In genomic region chr9:5563417-5563815, GRCh38 we compare ENCODE assay signal across 18 cellular contexts. TPM values are rescaled to one million over a fixed set of nuclear protein-coding genes. Genes with fewer than 3 reads are reported as not detected.
DNase-seq lines count a peak whose midpoint lies in the region; ATAC-seq and TF ChIP-seq lines count a peak whose summit lies in the region.
"Had no signal": no experiment of that assay in that cellular context is flagged by ENCODE, and none has a peak within 500 bp of the region (broad histone marks: within the 10 kb centered on the region; RNA-seq: fewer than 3 reads in every experiment).

No MANE protein-coding gene starts in this region.

- ATAC-seq in activated T-cell treated with anti-CD3 and anti-CD28 coated beads, Interleukin-2, amount 50 U/mL, for 4 hours, result no peak
- ATAC-seq in T-helper 17 cell, result no peak
- no peak for ATAC-seq in stimulated activated effector memory CD8-positive, alpha-beta T cell treated with anti-CD3 and anti-CD28 coated beads, Interleukin-12 subunit alpha, Interleukin-12 subunit beta, amount 100 ng/mL, for 72 hours
- ATAC-seq in right lobe of liver, result no peak
- ATAC-seq in GM19324 (IDR thresholded peaks at IDR 0.05; ENCODE audit: low FRiP score, unreplicated experiment), result no peak

- H3K36me3 ChIP-seq in esophagus squamous epithelium (no peaks in the 10 kb centered on the region), right lobe of liver (no peaks in the 10 kb centered on the region)
- H3K36me3 ChIP-seq: breast epithelium, heart right ventricle had no signal

- 26 to 41% methylated on average over 2 of the region's 2 CpGs for WGBS in esophagus squamous epithelium, 2 donors
- 69% methylated on average over 2 of the region's 2 CpGs for WGBS in right lobe of liver (ENCODE audit: insufficient coverage, low coverage, low lambda C conversion rate, missing lambda C conversion rate)

- no peaks in the 10 kb centered on the region for H3K27me3 Mint-ChIP-seq in activated T-cell treated with anti-CD3 and anti-CD28 coated beads, Interleukin-2, amount 50 U/mL, for 24 hours
- H3K27me3 Mint-ChIP-seq in activated T-cell treated with anti-CD3 and anti-CD28 coated beads, Interleukin-2, amount 50 U/mL, for 4 hours (ENCODE audit: low read depth), result no peaks in the 10 kb centered on the region
- no peaks in the 10 kb centered on the region for H3K27me3 Mint-ChIP-seq in T-helper 17 cell
- H3K27me3 Mint-ChIP-seq: stimulated activated naive CD8-positive, alpha-beta T cell treated with anti-CD3 and anti-CD28 coated beads, Interleukin-15, amount 100 ng/mL, for 72 hours had no signal

- H3K4me1 ChIP-seq in esophagus squamous epithelium, result peaks cover 14 to 75% (median 17%) of the 10 kb centered on the region in 3 donors
- no peaks in the 10 kb centered on the region for H3K4me1 ChIP-seq in right lobe of liver
- H3K4me1 ChIP-seq: breast epithelium had no signal

- DNase-seq in activated T-cell treated with anti-CD3 and anti-CD28 coated beads, Interleukin-2, amount 50 U/mL, for 24 hours, result no peak
- no peak for DNase-seq in activated T-cell treated with anti-CD3 and anti-CD28 coated beads, Interleukin-2, amount 50 U/mL, for 4 hours
- DNase-seq in T-helper 17 cell (no peak), esophagus squamous epithelium (lab: John Stamatoyannopoulos, UW) (no peak), H4 (ENCODE audit: low spot score) (no peak), right lobe of liver (no peak)
- DNase-seq in stimulated activated effector memory CD8-positive, alpha-beta T cell treated with anti-CD3 and anti-CD28 coated beads, Interleukin-12 subunit alpha, Interleukin-12 subunit beta, amount 100 ng/mL, for 72 hours (ENCODE audit: low spot score in 2 of 2), result no peak
- DNase-seq: activated CD4-positive, CD25-positive, alpha-beta regulatory T cell treated with anti-CD3 and anti-CD28 coated beads, Interleukin-2, amount 50 U/mL, for 72 hours; activated naive CD4-positive, alpha-beta T cell treated with anti-CD3 and anti-CD28 coated beads for 36 hours; C1 segment of cervical spinal cord; heart right ventricle; NCI-H1417 treated with DMSO at 0.1 percent for 48 hours; retina; stimulated activated naive CD8-positive, alpha-beta T cell treated with anti-CD3 and anti-CD28 coated beads, Interleukin-15, amount 100 ng/mL, for 72 hours; T-helper 9 cell had no signal

- no peak overlapping the region for H3K4me3 ChIP-seq in esophagus squamous epithelium
- no peak overlapping the region for H3K4me3 ChIP-seq in right lobe of liver
- H3K4me3 ChIP-seq: breast epithelium, heart right ventricle had no signal

- H3K27ac ChIP-seq in esophagus squamous epithelium, result peak overlapping the region; percentile 49 to 72 (median 68)
- H3K27ac ChIP-seq in right lobe of liver, result no peak overlapping the region

- H3K4me1 Mint-ChIP-seq in activated T-cell treated with anti-CD3 and anti-CD28 coated beads, Interleukin-2, amount 50 U/mL, for 24 hours (ENCODE audit: low read depth), result peaks cover 44% of the 10 kb centered on the region
- peaks cover 36% of the 10 kb centered on the region for H3K4me1 Mint-ChIP-seq in activated T-cell treated with anti-CD3 and anti-CD28 coated beads, Interleukin-2, amount 50 U/mL, for 4 hours (ENCODE audit: low read depth)
- H3K4me1 Mint-ChIP-seq in T-helper 17 cell, result peaks cover 22% of the 10 kb centered on the region
- H3K4me1 Mint-ChIP-seq in stimulated activated effector memory CD8-positive, alpha-beta T cell treated with anti-CD3 and anti-CD28 coated beads, Interleukin-12 subunit alpha, Interleukin-12 subunit beta, amount 100 ng/mL, for 72 hours, result peaks cover 27% of the 10 kb centered on the region

- H3K36me3 Mint-ChIP-seq in activated T-cell treated with anti-CD3 and anti-CD28 coated beads, Interleukin-2, amount 50 U/mL, for 24 hours (ENCODE audit: low read depth), result no peaks in the 10 kb centered on the region
- H3K36me3 Mint-ChIP-seq in activated T-cell treated with anti-CD3 and anti-CD28 coated beads, Interleukin-2, amount 50 U/mL, for 4 hours (ENCODE audit: insufficient read depth), result peaks cover 2% of the 10 kb centered on the region
- no peaks in the 10 kb centered on the region for H3K36me3 Mint-ChIP-seq in T-helper 17 cell (ENCODE audit: low read depth)
- H3K36me3 Mint-ChIP-seq in stimulated activated effector memory CD8-positive, alpha-beta T cell treated with anti-CD3 and anti-CD28 coated beads, Interleukin-12 subunit alpha, Interleukin-12 subunit beta, amount 100 ng/mL, for 72 hours, result no peaks in the 10 kb centered on the region

- TF ChIP-seq CTCF in esophagus squamous epithelium (IDR thresholded peaks at IDR 0.05), result no peak
- TF ChIP-seq CTCF in right lobe of liver (IDR thresholded peaks at IDR 0.05), result no peak

- TF ChIP-seq POLR2A in esophagus squamous epithelium (IDR thresholded peaks at IDR 0.05) (no peak), right lobe of liver (IDR thresholded peaks at IDR 0.05) (no peak)

- no peaks in the 10 kb centered on the region for H3K9me3 ChIP-seq in T-helper 17 cell (ENCODE audit: control insufficient read depth, low read length, poor library complexity, severe bottlenecking)
- H3K9me3 ChIP-seq in esophagus squamous epithelium, result no peaks in the 10 kb centered on the region
- H3K9me3 ChIP-seq in right lobe of liver, result no peaks in the 10 kb centered on the region
- H3K9me3 ChIP-seq: breast epithelium had no signal

- no peak overlapping the region for H3K4me3 Mint-ChIP-seq in activated T-cell treated with anti-CD3 and anti-CD28 coated beads, Interleukin-2, amount 50 U/mL, for 24 hours
- H3K4me3 Mint-ChIP-seq in activated T-cell treated with anti-CD3 and anti-CD28 coated beads, Interleukin-2, amount 50 U/mL, for 4 hours, result no peak overlapping the region
- no peak overlapping the region for H3K4me3 Mint-ChIP-seq in T-helper 17 cell
- no peak overlapping the region for H3K4me3 Mint-ChIP-seq in stimulated activated effector memory CD8-positive, alpha-beta T cell treated with anti-CD3 and anti-CD28 coated beads, Interleukin-12 subunit alpha, Interleukin-12 subunit beta, amount 100 ng/mL, for 72 hours
- H3K4me3 Mint-ChIP-seq: activated naive CD4-positive, alpha-beta T cell treated with anti-CD3 and anti-CD28 coated beads for 36 hours had no signal

- intact Hi-C loops in esophagus squamous epithelium (cut with DNase I), result no loop called here
- intact Hi-C loops in right lobe of liver (cut with DNase I), result no loop called here

- H3K27me3 ChIP-seq in esophagus squamous epithelium, result no peaks in the 10 kb centered on the region
- H3K27me3 ChIP-seq in right lobe of liver, result no peaks in the 10 kb centered on the region
- H3K27me3 ChIP-seq: breast epithelium, heart right ventricle had no signal

- peak overlapping the region; percentile 20 for H3K27ac Mint-ChIP-seq in activated T-cell treated with anti-CD3 and anti-CD28 coated beads, Interleukin-2, amount 50 U/mL, for 24 hours
- H3K27ac Mint-ChIP-seq in T-helper 17 cell, result peak overlapping the region; percentile 64
- H3K27ac Mint-ChIP-seq in stimulated activated effector memory CD8-positive, alpha-beta T cell treated with anti-CD3 and anti-CD28 coated beads, Interleukin-12 subunit alpha, Interleukin-12 subunit beta, amount 100 ng/mL, for 72 hours, result peak overlapping the region; percentile 18
- H3K27ac Mint-ChIP-seq: activated naive CD4-positive, alpha-beta T cell treated with anti-CD3 and anti-CD28 coated beads for 36 hours had no signal

- H3K9me3 Mint-ChIP-seq in activated T-cell treated with anti-CD3 and anti-CD28 coated beads, Interleukin-2, amount 50 U/mL, for 24 hours, result peaks cover 5% of the 10 kb centered on the region
- H3K9me3 Mint-ChIP-seq in activated T-cell treated with anti-CD3 and anti-CD28 coated beads, Interleukin-2, amount 50 U/mL, for 4 hours, result no peaks in the 10 kb centered on the region
- H3K9me3 Mint-ChIP-seq in stimulated activated effector memory CD8-positive, alpha-beta T cell treated with anti-CD3 and anti-CD28 coated beads, Interleukin-12 subunit alpha, Interleukin-12 subunit beta, amount 100 ng/mL, for 72 hours, result peaks cover 5% of the 10 kb centered on the region
- H3K9me3 Mint-ChIP-seq: activated naive CD4-positive, alpha-beta T cell treated with anti-CD3 and anti-CD28 coated beads for 36 hours had no signal

RNA-seq across cellular contexts. Expression of gene PDCD1LG2, which starts 53.1 kb away (rescaled TPM):
- under 1 TPM in 2 of 3 donors, not detected in 1; 0.11 to 0.60 TPM for total RNA-seq in activated T-cell treated with anti-CD3 and anti-CD28 coated beads, Interleukin-2, amount 50 U/mL, for 4 hours
- 1 to 10 TPM in 1 of 2 donors, under 1 TPM in 1; 0.50 to 1.1 TPM for total RNA-seq in T-helper 17 cell
- total RNA-seq in esophagus squamous epithelium, result 1 to 10 TPM in 1 of 4 donors, under 1 TPM in 3; 0.23 to 3.6 (median 0.31) TPM
- 1.9 TPM in 1 of 2 replicates, not detected in the other for total RNA-seq in H4 (2014; rRNA removed; shearing (Covaris generic))
- 1 to 10 TPM in 4 of 6 experiments, under 1 TPM in 2; 0.49 to 2.4 (median 1.1) TPM for total RNA-seq in right lobe of liver
- total RNA-seq: OCI-LY7 had no signal

Comparison
In these comparisons a context has a peak if more than half of its experiments do, and no peak if none do; other contexts are left out.
1. H3K27ac ChIP-seq: peak in esophagus squamous epithelium (4 of 4); none in right lobe of liver (0 of 3).
2. Peak in every context shown above with its lines, with median percentiles within 50 percentile points of each other: H3K27ac Mint-ChIP-seq.